Comparison of ENCODE assay signal across 1 cellular context in the genomic region with DNA sequence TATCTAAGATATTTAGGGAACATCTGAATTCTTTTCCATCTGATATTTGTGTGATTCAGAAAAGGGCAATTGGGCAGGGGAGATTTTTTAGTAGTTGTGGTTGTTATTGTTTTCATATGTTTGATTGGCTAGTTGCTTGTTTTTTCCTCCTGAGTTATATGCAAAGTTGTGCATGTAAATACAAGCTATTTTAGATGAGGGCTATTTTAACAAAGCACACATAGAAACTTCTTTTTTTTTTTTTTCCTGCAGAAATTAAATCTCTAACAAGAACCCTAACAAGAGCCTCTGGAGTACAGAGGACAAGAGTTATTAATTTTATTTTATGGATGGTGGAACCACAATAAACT.
TF ChIP-seq lines count a peak whose summit lies in the region.

No MANE protein-coding gene starts in this region.

TF ChIP-seq in HCT116, 20 proteins besides CTCF, POLR2A, EP300 and RAD21 (continued from another document):
- TF ChIP-seq, protein P1, sequence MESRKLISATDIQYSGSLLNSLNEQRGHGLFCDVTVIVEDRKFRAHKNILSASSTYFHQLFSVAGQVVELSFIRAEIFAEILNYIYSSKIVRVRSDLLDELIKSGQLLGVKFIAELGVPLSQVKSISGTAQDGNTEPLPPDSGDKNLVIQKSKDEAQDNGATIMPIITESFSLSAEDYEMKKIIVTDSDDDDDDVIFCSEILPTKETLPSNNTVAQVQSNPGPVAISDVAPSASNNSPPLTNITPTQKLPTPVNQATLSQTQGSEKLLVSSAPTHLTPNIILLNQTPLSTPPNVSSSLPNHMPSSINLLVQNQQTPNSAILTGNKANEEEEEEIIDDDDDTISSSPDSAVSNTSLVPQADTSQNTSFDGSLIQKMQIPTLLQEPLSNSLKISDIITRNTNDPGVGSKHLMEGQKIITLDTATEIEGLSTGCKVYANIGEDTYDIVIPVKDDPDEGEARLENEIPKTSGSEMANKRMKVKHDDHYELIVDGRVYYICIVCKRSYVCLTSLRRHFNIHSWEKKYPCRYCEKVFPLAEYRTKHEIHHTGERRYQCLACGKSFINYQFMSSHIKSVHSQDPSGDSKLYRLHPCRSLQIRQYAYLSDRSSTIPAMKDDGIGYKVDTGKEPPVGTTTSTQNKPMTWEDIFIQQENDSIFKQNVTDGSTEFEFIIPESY (IDR thresholded peaks at IDR 0.05; ENCODE audit: extremely low read depth, insufficient replicate concordance, low read length) = no peak
- TF ChIP-seq ATF3 (IDR thresholded peaks at IDR 0.05) (no peak), POLR2AphosphoS5 (IDR thresholded peaks at IDR 0.05; ENCODE audit: low read depth, low read length) (no peak), ZFX (IDR thresholded peaks at IDR 0.05) (no peak), SP1 (IDR thresholded peaks at IDR 0.05; ENCODE audit: low read depth) (no peak), JUND (IDR thresholded peaks at IDR 0.05) (no peak), SRF (IDR thresholded peaks at IDR 0.05; ENCODE audit: low read depth) (no peak), ZNF274 (IDR thresholded peaks at IDR 0.05; ENCODE audit: low read depth, low read length) (no peak), REST (IDR thresholded peaks at IDR 0.05; ENCODE audit: low read depth) (no peak), EZH2 (IDR thresholded peaks at IDR 0.05) (no peak), TCF7L2 (IDR thresholded peaks at IDR 0.05; ENCODE audit: borderline replicate concordance, extremely low read depth, insufficient read depth, insufficient read length) (no peak), ELF1 (IDR thresholded peaks at IDR 0.05; ENCODE audit: borderline replicate concordance, low read depth) (no peak)
TF ChIP-seq in HCT116: peak in this region for 0.
